Comparison of ENCODE assay signal across 11 cellular contexts in genomic region chr9:8365029-8365428, GRCh38.
A peak's percentile ranks its signal among the peaks of the same experiment; 100 is the strongest.
DNase-seq lines count a peak whose midpoint lies in the region; ATAC-seq and TF ChIP-seq lines count a peak whose summit lies in the region.
"Had no signal": no experiment of that assay in that cellular context is flagged by ENCODE, and none has a peak within 500 bp of the region (broad histone marks: within the 10 kb centered on the region; RNA-seq: fewer than 3 reads in every experiment).

No MANE protein-coding gene starts in this region.

- H3K9me3 Mint-ChIP-seq in Calu3 (ENCODE audit: low read depth, unreplicated experiment), result no peaks in the 10 kb centered on the region

- TF ChIP-seq CTCF in Calu3 (IDR thresholded peaks at IDR 0.05; ENCODE audit: unreplicated experiment), result no peak

- no peak overlapping the region for H3K27ac Mint-ChIP-seq in Calu3 (ENCODE audit: unreplicated experiment)

- DNase-seq in Calu3 (peak; percentile 7), adipocyte (ENCODE audit: low read depth) (no peak), lung microvascular endothelial cell (ENCODE audit: low read depth in 2 of 2) (peak; percentile 16 to 34), posterior cingulate gyrus (no peak), activated gamma-delta T cell treated with Interleukin-2 at 50 U/mL for 16 hours (no peak)
- DNase-seq in stimulated activated CD4-positive, alpha-beta T cell treated with anti-CD3 and anti-CD28 coated beads, Interleukin-4, amount 100 ng/mL, for 1 hour, result no peak
- DNase-seq in activated naive CD4-positive, alpha-beta T cell (lab: John Stamatoyannopoulos, UW), result no peak
- DNase-seq: NCI-H2081 treated with DMSO at 0.1 percent for 48 hours; stimulated activated CD4-positive, alpha-beta T cell treated with anti-CD3 and anti-CD28 coated beads, Interleukin-15, amount 100 ng/mL, for 24 hours; testis had no signal

- peak overlapping the region; percentile 43 for H3K4me3 ChIP-seq in adipocyte (ENCODE audit: low read length)
- H3K4me3 ChIP-seq: testis had no signal

- BruUV-seq in Calu3 (replicated peaks; lab: Mats Ljungman, UMichigan), result no TSS peak

- no peaks in the 10 kb centered on the region for H3K36me3 Mint-ChIP-seq in Calu3 (ENCODE audit: insufficient read depth, unreplicated experiment)

- H3K36me3 ChIP-seq in adipocyte (ENCODE audit: control insufficient read depth, insufficient read depth, low read length, severe bottlenecking), result no peaks in the 10 kb centered on the region

- H3K27me3 ChIP-seq in adipocyte (replicated peaks; ENCODE audit: control insufficient read depth, insufficient read depth, low read length), result no peaks in the 10 kb centered on the region
- H3K27me3 ChIP-seq: testis had no signal

- no peaks in the 10 kb centered on the region for H3K27me3 Mint-ChIP-seq in Calu3 (ENCODE audit: unreplicated experiment)

- CTCF ChIA-PET in Calu3 (lab: Charles Lee), result interaction anchor here (1.5 kb wide), 1 partner anchor 14 kb away, joined by 4 read pairs; no protein-coding TSS in a partner anchor

- peak overlapping the region; percentile 7 for H3K9ac ChIP-seq in adipocyte (ENCODE audit: low read length)

- ATAC-seq in HG03097 (IDR thresholded peaks at IDR 0.05; ENCODE audit: low FRiP score, unreplicated experiment), result peak; percentile 52

- H3K4me3 Mint-ChIP-seq in Calu3 (ENCODE audit: low read depth, unreplicated experiment), result no peak overlapping the region

- H3K4me1 ChIP-seq in adipocyte (ENCODE audit: control insufficient read depth, insufficient read depth, low read length), result peaks cover 16% of the 10 kb centered on the region
- H3K4me1 ChIP-seq: testis had no signal

- no peaks in the 10 kb centered on the region for H3K4me1 Mint-ChIP-seq in Calu3 (ENCODE audit: low read depth, unreplicated experiment)

- H3K9me3 ChIP-seq in adipocyte (ENCODE audit: control insufficient read depth, low read length), result no peaks in the 10 kb centered on the region
- H3K9me3 ChIP-seq: testis had no signal

- intact Hi-C loops in Calu3 (cut with micrococcal nuclease; ENCODE audit: unreplicated experiment), result no loop called here
- intact Hi-C loops in posterior cingulate gyrus (cut with DNase I), result no loop called here

Comparison
In these comparisons a context has a peak if more than half of its experiments do, and no peak if none do; other contexts are left out.
1. DNase-seq: peak in Calu3 (single experiment) and lung microvascular endothelial cell (2 of 2); none in adipocyte (single experiment), posterior cingulate gyrus (0 of 10), stimulated activated CD4-positive, alpha-beta T cell treated with anti-CD3 and anti-CD28 coated beads, Interleukin-4, amount 100 ng/mL, for 1 hour (single experiment), activated naive CD4-positive, alpha-beta T cell (0 of 4) and activated gamma-delta T cell treated with Interleukin-2 at 50 U/mL for 16 hours (single experiment).